Comparison of ENCODE assay signal across 31 cellular contexts in genomic region chr21:44441041-44441400, GRCh38. TPM values are rescaled to one million over a fixed set of nuclear protein-coding genes. Genes with fewer than 3 reads are reported as not detected.
"Had no signal": no experiment of that assay in that cellular context is flagged by ENCODE, and none has a peak within 500 bp of the region (broad histone marks: within the 10 kb centered on the region; RNA-seq: fewer than 3 reads in every experiment).

No MANE protein-coding gene starts in this region.

- H3K9me3 ChIP-seq: SJCRH30 had no signal

- H3K36me3 ChIP-seq: SJCRH30, WERI-Rb-1 had no signal

- H3K27me3 ChIP-seq: SJCRH30 had no signal

- ATAC-seq: activated naive CD8-positive, alpha-beta T cell treated with anti-CD3 and anti-CD28 coated beads, Interleukin-2, amount 50 U/mL, for 24 hours had no signal

- H3K4me3 ChIP-seq: PC-9, SJCRH30, SK-N-MC had no signal

- H3K4me1 ChIP-seq: SJCRH30 had no signal

- DNase-seq: activated CD4-positive, alpha-beta memory T cell treated with anti-CD3 and anti-CD28 coated beads, Interleukin-2, amount 10 ng/mL, durations not matched to agents 7 days and 5 days; activated CD4-positive, alpha-beta T cell treated with anti-CD3 and anti-CD28 coated beads for 1 hour; activated CD4-positive, alpha-beta T cell treated with anti-CD3 and anti-CD28 coated beads for 48 hours; activated CD4-positive, CD25-positive, alpha-beta regulatory T cell; activated gamma-delta T cell; activated naive CD4-positive, alpha-beta T cell treated with Interleukin-2 at 50 U/mL for 16 hours; activated naive CD8-positive, alpha-beta T cell treated with anti-CD3 and anti-CD28 coated beads, Interleukin-2, amount 50 U/mL, for 24 hours; activated T-cell treated with anti-CD3 and anti-CD28 coated beads, Interleukin-2, amount 50 U/mL, for 24 hours; anterior cingulate cortex; central memory CD4-positive, alpha-beta T cell; MM.1S; MV-4-11; NCI-H1092; NCI-H1436 treated with DMSO at 0.1 percent for 48 hours; NCI-H1694 treated with DMSO at 0.1 percent for 48 hours; NCI-H2029 treated with DMSO at 0.1 percent for 48 hours; NCI-H2107; NCI-H2171; NCI-H446; NCI-H510A treated with DMSO at 0.1 percent for 48 hours; NCI-H526 treated with DMSO at 0.1 percent for 48 hours; PC-9; SHP77; SJCRH30; T1000; WERI-Rb-1 had no signal

- H3K27ac ChIP-seq: KMS-11, PC-9, RWPE1, SJCRH30, SK-N-MC, WERI-Rb-1 had no signal

RNA-seq across cellular contexts. Expression of gene LRRC3, which starts 14.3 kb away (rescaled TPM):
- total RNA-seq: LHCN-M2, OCI-LY7, SJCRH30 had no signal
